ENCODE assay signal across 22 cellular contexts in genomic region chr4:19508442-19508841, GRCh38.
"Had no signal": no experiment of that assay in that cellular context is flagged by ENCODE, and none has a peak within 500 bp of the region (broad histone marks: within the 10 kb centered on the region; RNA-seq: fewer than 3 reads in every experiment).

No MANE protein-coding gene starts in this region.

- H3K9me3 ChIP-seq: gastrocnemius medialis, mucosa of descending colon, prostate gland, right lobe of liver, thoracic aorta, transverse colon had no signal

- H3K36me3 Mint-ChIP-seq: stimulated activated memory B cell treated with anti-CD40 and anti-IgM and Interleukin-4, amounts not matched to agents 10 μg/mL and 1 μg/mL and 100 μg/mL, for 72 hours had no signal

- H3K4me1 Mint-ChIP-seq: endodermal cell; immature natural killer cell; natural killer cell; neural crest cell; stimulated activated memory B cell treated with anti-CD40 and anti-IgM and Interleukin-4, amounts not matched to agents 10 μg/mL and 1 μg/mL and 100 μg/mL, for 72 hours had no signal

- H3K9ac ChIP-seq: parathyroid adenoma had no signal

- H3K27ac Mint-ChIP-seq: dendritic cell treated with granulocyte-macrophage colony-stimulating factor and Interleukin-4, amounts not matched to agents 40 ng/mL and 50 ng/mL, for 4 days; endodermal cell; immature natural killer cell; natural killer cell; stimulated activated memory B cell treated with anti-CD40 and anti-IgM and Interleukin-4, amounts not matched to agents 10 μg/mL and 1 μg/mL and 100 μg/mL, for 72 hours; stimulated activated naive CD8-positive, alpha-beta T cell treated with anti-CD3 and anti-CD28 coated beads, Interleukin-15, Interleukin-2, amounts not matched to agents 100 ng/mL and 50 ng/mL, for 24 hours had no signal

- H3K27ac ChIP-seq: cardiac muscle cell, gastrocnemius medialis, parathyroid adenoma, prostate gland, right lobe of liver, thoracic aorta, transverse colon had no signal

- FAIRE-seq: colon had no signal

- H3K4me1 ChIP-seq: gastrocnemius medialis, parathyroid adenoma, prostate gland, right lobe of liver, transverse colon had no signal

- H3K4me3 Mint-ChIP-seq: dendritic cell treated with granulocyte-macrophage colony-stimulating factor and Interleukin-4, amounts not matched to agents 40 ng/mL and 50 ng/mL, for 4 days; endodermal cell; immature natural killer cell; natural killer cell; neural crest cell; stimulated activated memory B cell treated with anti-CD40 and anti-IgM and Interleukin-4, amounts not matched to agents 10 μg/mL and 1 μg/mL and 100 μg/mL, for 72 hours; stimulated activated naive CD8-positive, alpha-beta T cell treated with anti-CD3 and anti-CD28 coated beads, Interleukin-15, Interleukin-2, amounts not matched to agents 100 ng/mL and 50 ng/mL, for 24 hours had no signal

- H3K4me3 ChIP-seq: cardiac muscle cell, gastrocnemius medialis, mucosa of descending colon, prostate gland, right lobe of liver, thoracic aorta, transverse colon had no signal

- H3K27me3 ChIP-seq: cardiac muscle cell, gastrocnemius medialis, right lobe of liver, transverse colon had no signal

- H2AFZ ChIP-seq: parathyroid adenoma had no signal

- H3K27me3 Mint-ChIP-seq: dendritic cell treated with granulocyte-macrophage colony-stimulating factor and Interleukin-4, amounts not matched to agents 40 ng/mL and 50 ng/mL, for 4 days; stimulated activated memory B cell treated with anti-CD40 and anti-IgM and Interleukin-4, amounts not matched to agents 10 μg/mL and 1 μg/mL and 100 μg/mL, for 72 hours; stimulated activated naive CD8-positive, alpha-beta T cell treated with anti-CD3 and anti-CD28 coated beads, Interleukin-15, Interleukin-2, amounts not matched to agents 100 ng/mL and 50 ng/mL, for 24 hours had no signal

- ATAC-seq: esophagus mucosa; gastrocnemius medialis; mucosa of descending colon; natural killer cell; right lobe of liver; stimulated activated memory B cell treated with anti-CD40 and anti-IgM and Interleukin-4, amounts not matched to agents 10 μg/mL and 1 μg/mL and 100 μg/mL, for 72 hours had no signal

- DNase-seq: endodermal cell; gastrocnemius medialis; glutamatergic neuron; immature natural killer cell; kidney glomerular epithelial cell; mucosa of descending colon; natural killer cell; nucleus accumbens; retina; right lobe of liver; stimulated activated CD4-positive, alpha-beta T cell treated with anti-CD3 and anti-CD28 coated beads, Interleukin-4, amount 100 ng/mL, for 24 hours; transverse colon had no signal

- H3K36me3 ChIP-seq: cardiac muscle cell, gastrocnemius medialis, prostate gland, right lobe of liver, thoracic aorta, transverse colon had no signal

- H3K79me2 ChIP-seq: parathyroid adenoma had no signal

- H3K9me3 Mint-ChIP-seq: dendritic cell treated with granulocyte-macrophage colony-stimulating factor and Interleukin-4, amounts not matched to agents 40 ng/mL and 50 ng/mL, for 4 days; endodermal cell; neural crest cell; stimulated activated memory B cell treated with anti-CD40 and anti-IgM and Interleukin-4, amounts not matched to agents 10 μg/mL and 1 μg/mL and 100 μg/mL, for 72 hours had no signal
